17 cellular contexts compared by ENCODE assay signal in the genomic region with DNA sequence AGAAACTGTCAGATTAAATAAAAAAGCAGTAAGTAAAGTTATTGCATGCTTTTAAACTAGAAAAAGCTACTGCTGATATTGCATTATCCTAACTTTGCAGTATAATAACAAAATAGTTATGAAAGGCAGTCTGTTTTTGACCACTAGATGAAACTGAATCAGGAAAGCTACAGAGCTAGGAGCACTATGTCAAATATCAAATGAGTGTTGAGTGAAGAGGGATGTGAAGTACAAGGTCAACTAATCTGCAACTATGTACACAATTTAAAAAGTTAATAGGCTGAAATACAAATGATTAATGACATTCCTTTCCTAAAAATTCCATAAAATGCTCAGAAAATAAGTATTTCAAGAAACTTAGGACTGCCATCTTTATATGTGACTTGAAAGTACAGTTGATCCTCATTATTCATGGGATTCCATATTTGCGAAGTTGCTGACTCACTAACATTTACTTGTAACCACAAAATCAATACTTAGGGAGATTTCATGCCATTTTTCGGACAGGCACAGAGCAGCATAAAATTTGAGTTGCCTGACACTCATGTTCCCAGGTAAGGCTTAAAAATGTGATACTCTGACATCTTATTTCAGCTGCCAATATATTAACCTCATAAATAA.
"Had no signal": no experiment of that assay in that cellular context is flagged by ENCODE, and none has a peak within 500 bp of the region (broad histone marks: within the 10 kb centered on the region; RNA-seq: fewer than 3 reads in every experiment).

No MANE protein-coding gene starts in this region.

- H3K27ac ChIP-seq: cardiac muscle cell, esophagus squamous epithelium, heart right ventricle, neutrophil, pancreas, sigmoid colon, spleen had no signal

- H3K9me3 ChIP-seq: esophagus squamous epithelium, heart right ventricle, neutrophil, pancreas, sigmoid colon, spleen had no signal

- DNase-seq: activated CD4-positive, alpha-beta T cell treated with anti-CD3 and anti-CD28 coated beads for 36 hours; activated CD4-positive, alpha-beta T cell treated with anti-CD3 and anti-CD28 coated beads, Interleukin-2, amount 50 U/mL, for 48 hours; activated gamma-delta T cell treated with Interleukin-2 at 50 U/mL for 16 hours; effector memory CD8-positive, alpha-beta T cell; esophagus squamous epithelium; heart right ventricle; left cardiac atrium; pancreas; sigmoid colon; spleen; stimulated activated naive CD4-positive, alpha-beta T cell had no signal

- H3K27me3 ChIP-seq: cardiac muscle cell, esophagus squamous epithelium, heart right ventricle, neutrophil, pancreas, sigmoid colon, spleen had no signal

- H3K36me3 ChIP-seq: neutrophil, pancreas had no signal

- H3K4me3 ChIP-seq: cardiac muscle cell, esophagus squamous epithelium, heart right ventricle, lung, pancreas, sigmoid colon, spleen had no signal

- ATAC-seq: activated CD4-positive, alpha-beta T cell treated with anti-CD3 and anti-CD28 coated beads for 36 hours; activated naive CD4-positive, alpha-beta T cell treated with anti-CD3 and anti-CD28 coated beads, Interleukin-2, amount 50 U/mL, for 72 hours; effector memory CD8-positive, alpha-beta T cell; heart right ventricle; left cardiac atrium; natural killer cell treated with Interleukin-12 subunit alpha and Interleukin-12 subunit beta and Interleukin-15 and Interleukin-18, amount 100 ng/mL, for 72 hours; WTC11 had no signal
